In genomic region chr18:12376718-12377555, GRCh38 we compare ENCODE assay signal across 8 cellular contexts. TPM values are rescaled to one million over a fixed set of nuclear protein-coding genes. Genes with fewer than 3 reads are reported as not detected.
DNase-seq lines count a peak whose midpoint lies in the region; ATAC-seq and TF ChIP-seq lines count a peak whose summit lies in the region.

Gene AFG3L2 (minus strand): TSS chr18:12377227. CDS start chr18:12377082, 145 bp downstream.

- no peaks in the 10 kb centered on the region for H3K27me3 ChIP-seq in CD4-positive, alpha-beta T cell (ENCODE audit: control insufficient read depth, insufficient read depth, low read length)
- H3K27me3 ChIP-seq in right lobe of liver = no peaks in the 10 kb centered on the region

- peaks cover 20% of the 10 kb centered on the region for H3K36me3 Mint-ChIP-seq in CD4-positive, alpha-beta T cell (ENCODE audit: low read depth)
- H3K36me3 Mint-ChIP-seq in activated CD4-positive, alpha-beta memory T cell treated with anti-CD3 and anti-CD28 coated beads for 36 hours = peaks cover 9% of the 10 kb centered on the region

- peak; percentile 99 to 100 (median 100) for DNase-seq in CD4-positive, alpha-beta T cell
- DNase-seq in HK-2 (ENCODE audit: unreplicated experiment) = peak; percentile 99
- DNase-seq in NCI-H82 treated with DMSO at 0.1 percent for 48 hours (lab: John Stamatoyannopoulos, UW; ENCODE audit: unreplicated experiment) = peak; percentile 100
- peak; percentile 100 for DNase-seq in activated CD4-positive, alpha-beta memory T cell treated with anti-CD3 and anti-CD28 coated beads for 36 hours
- peak; percentile 93 to 99 for DNase-seq in dermis microvascular lymphatic vessel endothelial cell (ENCODE audit: low read depth in 2 of 2)
- peak; percentile 100 for DNase-seq in right lobe of liver
- DNase-seq in stimulated activated CD4-positive, alpha-beta T cell treated with anti-CD3 and anti-CD28 coated beads, Interleukin-4, amount 100 ng/mL, for 24 hours = peak; percentile 100

- ATAC-seq in CD4-positive, alpha-beta T cell (ENCODE audit: poor library complexity) = peak; percentile 87
- ATAC-seq in GM19455 (IDR thresholded peaks at IDR 0.05; ENCODE audit: unreplicated experiment) (peak; percentile 88), right lobe of liver (peak; percentile 93 to 97 (median 93))

- H3K4me1 ChIP-seq in right lobe of liver = peaks cover 0 to 20% (median 4%) of the 10 kb centered on the region in 4 donors

- 2% methylated on average over 24 of the region's 104 CpGs for WGBS in right lobe of liver (ENCODE audit: insufficient coverage, low coverage, low lambda C conversion rate, missing lambda C conversion rate)

- no peaks in the 10 kb centered on the region for H3K27me3 Mint-ChIP-seq in CD4-positive, alpha-beta T cell
- H3K27me3 Mint-ChIP-seq in activated CD4-positive, alpha-beta memory T cell treated with anti-CD3 and anti-CD28 coated beads for 36 hours = no peaks in the 10 kb centered on the region

- POLR2A ChIA-PET in CD4-positive, alpha-beta T cell (lab: Charles Lee) = interaction anchor here (0.6 to 2.2 kb wide), 28 partner anchors 9 to 1349 kb away, joined by 3 to 43 read pairs (median 5); partner anchors contain the start of genes CEP192, CEP76, FAM210A and IMPA2
- POLR2A ChIA-PET in activated CD4-positive, alpha-beta memory T cell treated with anti-CD3 and anti-CD28 coated beads for 36 hours (lab: Charles Lee) = interaction anchor here (0.9 to 2.8 kb wide), 11 partner anchors 20 to 1349 kb away, joined by 3 to 22 read pairs (median 5); partner anchors contain the start of genes CEP192, CEP76, FAM210A and IMPA2

- H3K27ac Mint-ChIP-seq in CD4-positive, alpha-beta T cell = peak within 1 kb of the TSS; percentile 85
- H3K27ac Mint-ChIP-seq in activated CD4-positive, alpha-beta memory T cell treated with anti-CD3 and anti-CD28 coated beads for 36 hours = peak within 1 kb of the TSS; percentile 87

- CTCF ChIA-PET in CD4-positive, alpha-beta T cell (lab: Charles Lee) = interaction anchor here (0.8 to 1.1 kb wide), 4 partner anchors 13 to 325 kb away, joined by 3 to 4 read pairs (median 3); partner anchors contain the start of genes CEP76 and PSMG2
- CTCF ChIA-PET in activated CD4-positive, alpha-beta memory T cell treated with anti-CD3 and anti-CD28 coated beads for 36 hours (lab: Charles Lee) = interaction anchor here (0.5 to 1.5 kb wide), 7 partner anchors 14 to 326 kb away, joined by 3 to 6 read pairs (median 4); partner anchors contain the start of genes CEP76 and PSMG2

- H3K4me3 Mint-ChIP-seq in CD4-positive, alpha-beta T cell = peak within 1 kb of the TSS; percentile 91
- peak within 1 kb of the TSS; percentile 89 for H3K4me3 Mint-ChIP-seq in activated CD4-positive, alpha-beta memory T cell treated with anti-CD3 and anti-CD28 coated beads for 36 hours

- TF ChIP-seq POLR2A in right lobe of liver (IDR thresholded peaks at IDR 0.05) = peak; percentile 99

- no peaks in the 10 kb centered on the region for H3K9me3 Mint-ChIP-seq in CD4-positive, alpha-beta T cell
- no peaks in the 10 kb centered on the region for H3K9me3 Mint-ChIP-seq in activated CD4-positive, alpha-beta memory T cell treated with anti-CD3 and anti-CD28 coated beads for 36 hours

- H3K27ac ChIP-seq in CD4-positive, alpha-beta T cell (ENCODE audit: low read depth, low read length) = peak within 1 kb of the TSS; percentile 94
- peak within 1 kb of the TSS; percentile 95 to 98 (median 98) for H3K27ac ChIP-seq in right lobe of liver

- H3K4me3 ChIP-seq in right lobe of liver = peak within 1 kb of the TSS; percentile 62 to 75 (median 74)

- TF ChIP-seq CTCF in CD4-positive, alpha-beta T cell (IDR thresholded peaks at IDR 0.05) = no peak
- no peak for TF ChIP-seq CTCF in right lobe of liver (IDR thresholded peaks at IDR 0.05)

- no peaks in the 10 kb centered on the region for H3K36me3 ChIP-seq in right lobe of liver

- no peaks in the 10 kb centered on the region for H3K9me3 ChIP-seq in CD4-positive, alpha-beta T cell (ENCODE audit: control insufficient read depth, low read length)
- H3K9me3 ChIP-seq in right lobe of liver = no peaks in the 10 kb centered on the region

- H3K4me1 Mint-ChIP-seq in CD4-positive, alpha-beta T cell (ENCODE audit: low read depth) = peaks cover 48% of the 10 kb centered on the region
- peaks cover 44% of the 10 kb centered on the region for H3K4me1 Mint-ChIP-seq in activated CD4-positive, alpha-beta memory T cell treated with anti-CD3 and anti-CD28 coated beads for 36 hours (ENCODE audit: low read depth)

- intact Hi-C loops in CD4-positive, alpha-beta T cell (cut with DNase I, micrococcal nuclease) = loop anchor here (1.0 to 10.0 kb wide), 11 partner anchors 280 to 758 kb away; partner anchors contain the start of genes CEP192 (in 1 of the 2), CEP76 (in 1 of the 2), CHMP1B (in 1 of the 2) and IMPA2 (in 1 of the 2)
- intact Hi-C loops in activated CD4-positive, alpha-beta memory T cell treated with anti-CD3 and anti-CD28 coated beads for 36 hours (cut with micrococcal nuclease) = loop anchor here (1.0 to 10.0 kb wide), 13 partner anchors 30 to 1349 kb away; partner anchors contain the start of genes CEP192, CEP76, CHMP1B and FAM210A
- intact Hi-C loops in right lobe of liver (cut with DNase I) = no loop called here

RNA-seq across cellular contexts. Expression of gene AFG3L2, which starts in this region (rescaled TPM):
- total RNA-seq in CD4-positive, alpha-beta T cell = 10 to 100 TPM; 40.4 to 46.8 TPM
- total RNA-seq in activated CD4-positive, alpha-beta memory T cell treated with anti-CD3 and anti-CD28 coated beads for 36 hours = 10 to 100 TPM; 45.2 to 48.8 TPM
- total RNA-seq in dermis microvascular lymphatic vessel endothelial cell = 33.4 and 36.8 TPM in 2 replicates
- total RNA-seq in right lobe of liver = 10 to 100 TPM; 30.2 to 47.7 (median 36.3) TPM

Comparison
In these comparisons a context has a peak if more than half of its experiments do, and no peak if none do; other contexts are left out.
1. Peak in every context shown above with its lines: DNase-seq, ATAC-seq, H3K4me3 ChIP-seq and H3K27ac ChIP-seq.
2. intact Hi-C loops: an anchor here in CD4-positive, alpha-beta T cell (1.0 to 10.0 kb wide) and activated CD4-positive, alpha-beta memory T cell treated with anti-CD3 and anti-CD28 coated beads for 36 hours (1.0 to 10.0 kb wide); none called in right lobe of liver.